23 cellular contexts compared by ENCODE assay signal in the genomic region with DNA sequence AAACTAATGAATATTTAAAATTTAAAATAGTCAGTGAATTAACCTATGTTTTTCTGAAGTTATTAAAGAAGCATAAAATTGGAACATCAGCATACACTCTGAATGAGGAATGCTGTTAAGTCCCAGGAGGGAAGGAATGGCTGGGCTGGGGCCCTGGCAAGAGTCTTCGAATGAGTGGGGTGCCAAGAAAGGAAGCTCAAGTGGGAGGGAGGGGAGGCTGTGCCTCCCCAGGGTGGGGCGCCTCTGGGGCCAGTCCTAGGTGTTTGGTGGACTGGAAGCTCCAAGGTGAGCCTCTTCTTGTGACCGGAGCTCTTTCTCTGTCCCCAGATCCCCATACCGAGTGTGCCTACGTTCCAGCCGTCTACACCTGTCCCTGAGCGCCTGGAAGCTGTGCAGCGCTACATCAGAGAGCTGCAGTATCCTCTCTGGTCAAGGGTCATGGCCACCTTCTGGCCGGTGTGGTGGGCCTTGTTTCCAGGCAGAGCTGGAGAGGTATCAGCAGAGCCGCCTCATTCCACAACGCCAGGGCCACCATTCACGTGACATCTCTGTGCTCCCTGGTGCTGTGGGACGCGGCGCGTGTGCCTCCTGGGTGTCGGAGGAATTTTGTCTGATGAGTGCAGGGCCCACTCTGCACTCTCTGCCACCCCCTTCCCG. TPM values are rescaled to one million over a fixed set of nuclear protein-coding genes. Genes with fewer than 3 reads are reported as not detected.
DNase-seq lines count a peak whose midpoint lies in the region; ATAC-seq and TF ChIP-seq lines count a peak whose summit lies in the region.
"Had no signal": no experiment of that assay in that cellular context is flagged by ENCODE, and none has a peak within 500 bp of the region (broad histone marks: within the 10 kb centered on the region; RNA-seq: fewer than 3 reads in every experiment).

No MANE protein-coding gene starts in this region.

- H3K4me3 Mint-ChIP-seq in nephron (no peak overlapping the region), type B pancreatic cell (no peak overlapping the region)
- H3K4me3 Mint-ChIP-seq: activated naive CD8-positive, alpha-beta T cell treated with anti-CD3 and anti-CD28 coated beads for 36 hours; activated T-helper 1 cell treated with anti-CD3 and anti-CD28 coated beads, Interleukin-12 subunit alpha, Interleukin-12 subunit beta, Interleukin-2, Interleukin-4 antibody, amounts not matched to agents 30 ng/mL and 10 ng/mL and 1 ng/mL, durations not matched to agents 14 hours and 24 hours and 36 hours; CD8-positive, alpha-beta T cell; T-helper 1 cell treated with Interleukin-12 subunit alpha and Interleukin-12 subunit beta and Interleukin-4 antibody, amounts not matched to agents 30 μg/mL and 1 μg/mL, for 36 hours had no signal

- H3K27me3 Mint-ChIP-seq in nephron (ENCODE audit: low read depth) (no peaks in the 10 kb centered on the region), type B pancreatic cell (peaks cover 4% of the 10 kb centered on the region)

- H3K4me1 Mint-ChIP-seq in nephron (peaks cover 58% of the 10 kb centered on the region), type B pancreatic cell (ENCODE audit: unreplicated experiment) (peaks cover 18% of the 10 kb centered on the region)

- intact Hi-C loops in left cardiac atrium (cut with DNase I) (no loop called here), Right ventricle myocardium superior (cut with DNase I) (no loop called here)

- peaks cover 4% of the 10 kb centered on the region for H3K36me3 Mint-ChIP-seq in nephron (ENCODE audit: low read depth)
- peaks cover 3% of the 10 kb centered on the region for H3K36me3 Mint-ChIP-seq in type B pancreatic cell
- H3K36me3 Mint-ChIP-seq: activated naive CD8-positive, alpha-beta T cell treated with anti-CD3 and anti-CD28 coated beads for 36 hours; CD8-positive, alpha-beta T cell had no signal

- DNase-seq in left cardiac atrium (peak; percentile 23), Right ventricle myocardium superior (no peak), ecto neural progenitor cell (ENCODE audit: low spot score) (peak; percentile 28), type B pancreatic cell (ENCODE audit: extremely low spot score, unreplicated experiment) (peak; percentile 49), AG20443 (ENCODE audit: low spot score) (no peak), NCI-H446 treated with DMSO at 0.1 percent for 48 hours (lab: John Stamatoyannopoulos, UW) (no peak)
- DNase-seq: activated naive CD8-positive, alpha-beta T cell treated with anti-CD3 and anti-CD28 coated beads for 36 hours; DMS53; MG63; NCI-H1417 treated with DMSO at 0.1 percent for 48 hours; NCI-H526 treated with DMSO at 0.1 percent for 48 hours; SHP77 treated with DMSO at 0.1 percent for 48 hours; stimulated activated CD4-positive, alpha-beta T cell treated with anti-CD3 and anti-CD28 coated beads, Interleukin-15, amount 100 ng/mL, for 24 hours; WERI-Rb-1 had no signal

- peak overlapping the region in 2 of 3 experiments; percentile 58 to 60 for H3K27ac Mint-ChIP-seq in nephron
- H3K27ac Mint-ChIP-seq in type B pancreatic cell, result no peak overlapping the region
- H3K27ac Mint-ChIP-seq: activated naive CD8-positive, alpha-beta T cell treated with anti-CD3 and anti-CD28 coated beads for 36 hours; activated T-helper 1 cell treated with anti-CD3 and anti-CD28 coated beads, Interleukin-12 subunit alpha, Interleukin-12 subunit beta, Interleukin-2, Interleukin-4 antibody, amounts not matched to agents 30 ng/mL and 10 ng/mL and 1 ng/mL, durations not matched to agents 14 hours and 24 hours and 36 hours; CD8-positive, alpha-beta T cell had no signal

- TF ChIP-seq CTCF in nephron (IDR thresholded peaks at IDR 0.05; ENCODE audit: unreplicated experiment in 3 of 3), result no peak
- TF ChIP-seq CTCF in type B pancreatic cell (conservative IDR thresholded peaks at IDR 0.05), result no peak

- ATAC-seq in left cardiac atrium (no peak), Right ventricle myocardium superior (ENCODE audit: poor library complexity) (no peak), SK-N-SH treated with all-trans-retinoic acid at 6 μM for 48 hours (no peak)
- ATAC-seq: CD8-positive, alpha-beta T cell had no signal

- H3K9me3 Mint-ChIP-seq in nephron (no peaks in the 10 kb centered on the region), type B pancreatic cell (no peaks in the 10 kb centered on the region)
- H3K9me3 Mint-ChIP-seq: activated naive CD8-positive, alpha-beta T cell treated with anti-CD3 and anti-CD28 coated beads for 36 hours; activated T-helper 1 cell treated with anti-CD3 and anti-CD28 coated beads, Interleukin-12 subunit alpha, Interleukin-12 subunit beta, Interleukin-2, Interleukin-4 antibody, amounts not matched to agents 30 ng/mL and 10 ng/mL and 1 ng/mL, durations not matched to agents 14 hours and 24 hours and 36 hours; CD8-positive, alpha-beta T cell; T-helper 1 cell treated with Interleukin-12 subunit alpha and Interleukin-12 subunit beta and Interleukin-4 antibody, amounts not matched to agents 30 μg/mL and 1 μg/mL, for 36 hours had no signal

TF ChIP-seq in SK-N-SH treated with all-trans-retinoic acid at 6 μM for 48 hours, 23 proteins besides CTCF, POLR2A, EP300 and RAD21:
- TF ChIP-seq, protein P1, sequence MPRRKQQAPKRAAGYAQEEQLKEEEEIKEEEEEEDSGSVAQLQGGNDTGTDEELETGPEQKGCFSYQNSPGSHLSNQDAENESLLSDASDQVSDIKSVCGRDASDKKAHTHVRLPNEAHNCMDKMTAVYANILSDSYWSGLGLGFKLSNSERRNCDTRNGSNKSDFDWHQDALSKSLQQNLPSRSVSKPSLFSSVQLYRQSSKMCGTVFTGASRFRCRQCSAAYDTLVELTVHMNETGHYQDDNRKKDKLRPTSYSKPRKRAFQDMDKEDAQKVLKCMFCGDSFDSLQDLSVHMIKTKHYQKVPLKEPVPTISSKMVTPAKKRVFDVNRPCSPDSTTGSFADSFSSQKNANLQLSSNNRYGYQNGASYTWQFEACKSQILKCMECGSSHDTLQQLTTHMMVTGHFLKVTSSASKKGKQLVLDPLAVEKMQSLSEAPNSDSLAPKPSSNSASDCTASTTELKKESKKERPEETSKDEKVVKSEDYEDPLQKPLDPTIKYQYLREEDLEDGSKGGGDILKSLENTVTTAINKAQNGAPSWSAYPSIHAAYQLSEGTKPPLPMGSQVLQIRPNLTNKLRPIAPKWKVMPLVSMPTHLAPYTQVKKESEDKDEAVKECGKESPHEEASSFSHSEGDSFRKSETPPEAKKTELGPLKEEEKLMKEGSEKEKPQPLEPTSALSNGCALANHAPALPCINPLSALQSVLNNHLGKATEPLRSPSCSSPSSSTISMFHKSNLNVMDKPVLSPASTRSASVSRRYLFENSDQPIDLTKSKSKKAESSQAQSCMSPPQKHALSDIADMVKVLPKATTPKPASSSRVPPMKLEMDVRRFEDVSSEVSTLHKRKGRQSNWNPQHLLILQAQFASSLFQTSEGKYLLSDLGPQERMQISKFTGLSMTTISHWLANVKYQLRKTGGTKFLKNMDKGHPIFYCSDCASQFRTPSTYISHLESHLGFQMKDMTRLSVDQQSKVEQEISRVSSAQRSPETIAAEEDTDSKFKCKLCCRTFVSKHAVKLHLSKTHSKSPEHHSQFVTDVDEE (CRISPR knock-in tag; IDR thresholded peaks at IDR 0.05), result no peak
- TF ChIP-seq ZFP30 (CRISPR knock-in tag; IDR thresholded peaks at IDR 0.05), result no peak
- TF ChIP-seq ISL1 (CRISPR knock-in tag; IDR thresholded peaks at IDR 0.05), result no peak
- no peak for TF ChIP-seq ZNF8 (CRISPR knock-in tag; IDR thresholded peaks at IDR 0.05)

RNA-seq across cellular contexts. Expression of a gene that starts 8.5 kb away (rescaled TPM):
- total RNA-seq in left cardiac atrium (100 to 1,000 TPM in 1 of 2 donors, 10 to 100 TPM in 1; 27.0 to 142 TPM), Right ventricle myocardium superior (14.3 TPM), type B pancreatic cell (ENCODE audit: low replicate concordance) (4.3 and 28.8 TPM in 2 replicates)

RNA-seq across cellular contexts. Expression of a gene that starts 42.9 kb away (rescaled TPM):
- total RNA-seq in left cardiac atrium, result 10 to 100 TPM; 14.9 to 21.6 TPM
- 8.7 TPM for total RNA-seq in Right ventricle myocardium superior
- total RNA-seq in type B pancreatic cell (ENCODE audit: low replicate concordance), result 24.7 and 28.4 TPM in 2 replicates

RNA-seq across cellular contexts. Expression of a gene that starts 56.4 kb away (rescaled TPM):
- total RNA-seq in left cardiac atrium (not detected), Right ventricle myocardium superior (not detected), type B pancreatic cell (ENCODE audit: low replicate concordance) (not detected in 2 replicates)
- total RNA-seq: A673; activated naive CD8-positive, alpha-beta T cell treated with anti-CD3 and anti-CD28 coated beads for 36 hours; activated T-helper 1 cell treated with anti-CD3 and anti-CD28 coated beads, Interleukin-12 subunit alpha, Interleukin-12 subunit beta, Interleukin-2, Interleukin-4 antibody, amounts not matched to agents 30 ng/mL and 10 ng/mL and 1 ng/mL, durations not matched to agents 14 hours and 24 hours and 36 hours; CD8-positive, alpha-beta T cell; endothelial cell of umbilical vein; liver; renal cortical epithelial cell had no signal

Comparison
In these comparisons a context has a peak if more than half of its experiments do, and no peak if none do; other contexts are left out.
1. DNase-seq: peak in left cardiac atrium (single experiment), ecto neural progenitor cell (single experiment) and type B pancreatic cell (single experiment); none in Right ventricle myocardium superior (single experiment), AG20443 (single experiment) and NCI-H446 treated with DMSO at 0.1 percent for 48 hours (single experiment).